Comparison of ENCODE assay signal across 1 cellular context in the genomic region with DNA sequence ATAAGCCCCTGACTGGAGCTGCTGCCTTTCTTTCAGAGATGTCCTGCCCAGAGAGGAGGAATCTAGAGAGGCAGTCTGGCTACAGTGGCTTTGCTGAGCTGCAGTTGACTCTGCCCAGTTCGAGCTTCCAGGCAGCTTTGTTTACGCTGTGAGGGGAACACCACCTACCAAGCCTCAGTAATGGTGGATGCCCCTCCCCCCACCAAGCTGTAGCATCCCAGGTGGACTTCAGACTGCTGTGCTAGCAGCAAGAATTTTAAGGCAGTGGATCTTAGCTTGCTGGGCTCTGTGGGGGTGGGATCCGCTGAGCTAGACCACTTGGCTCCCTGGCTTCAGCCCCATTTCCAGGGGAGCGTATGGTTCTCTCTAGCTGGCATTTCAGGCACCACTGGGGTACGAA. TPM values are rescaled to one million over a fixed set of nuclear protein-coding genes. Genes with fewer than 3 reads are reported as not detected.
"Had no signal": no experiment of that assay in that cellular context is flagged by ENCODE, and none has a peak within 500 bp of the region (broad histone marks: within the 10 kb centered on the region; RNA-seq: fewer than 3 reads in every experiment).

No MANE protein-coding gene starts in this region.

RNA-seq across cellular contexts. Expression of a gene that starts 39.8 kb away (rescaled TPM):
- total RNA-seq: cardiac muscle cell had no signal
- polyA plus RNA-seq: cardiac muscle cell had no signal
